11 cellular contexts compared by ENCODE assay signal in the genomic region with DNA sequence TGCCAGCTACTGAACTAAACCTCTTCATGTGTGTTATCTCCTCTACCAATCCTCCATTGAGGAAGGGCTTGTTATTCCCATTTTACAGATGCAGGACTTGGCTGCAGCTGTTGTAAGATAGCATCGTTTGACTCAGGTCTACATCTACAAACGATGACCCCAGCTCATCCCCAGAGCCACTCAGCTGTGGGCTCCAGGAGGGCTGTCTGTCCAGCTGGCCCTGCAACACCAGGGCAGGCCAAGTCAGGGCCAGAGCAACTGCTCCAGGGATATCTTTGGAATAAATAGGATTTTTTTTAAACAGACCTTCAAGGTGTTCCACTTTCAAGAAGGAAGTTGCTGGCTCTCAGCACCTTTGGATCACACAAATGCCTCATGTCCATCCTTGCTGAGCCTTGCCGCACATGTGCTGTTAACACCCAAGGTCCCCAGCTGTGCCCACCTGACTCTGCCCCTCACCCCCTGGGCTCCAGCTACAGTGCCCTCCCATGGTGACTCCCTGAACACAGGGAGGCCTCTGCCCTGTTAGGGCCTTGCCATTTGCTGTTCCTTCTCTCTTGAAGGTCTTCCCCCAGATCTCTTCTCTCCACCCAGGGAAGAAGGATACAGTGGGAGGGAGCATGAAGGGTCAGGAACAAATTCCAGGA.
"Had no signal": no experiment of that assay in that cellular context is flagged by ENCODE, and none has a peak within 500 bp of the region (broad histone marks: within the 10 kb centered on the region; RNA-seq: fewer than 3 reads in every experiment).

No MANE protein-coding gene starts in this region.

- H3K9me3 Mint-ChIP-seq: activated naive CD4-positive, alpha-beta T cell treated with anti-CD3 and anti-CD28 coated beads, Interleukin-2, amount 50 U/mL, for 24 hours; nephron progenitor cell; stimulated activated naive B cell treated with anti-CD40 and anti-IgM and Interleukin-4, amounts not matched to agents 10 μg/mL and 1 μg/mL and 100 μg/mL, for 72 hours had no signal

- H3K4me1 ChIP-seq: adrenal gland, tibial artery, uterus had no signal

- H3K27me3 ChIP-seq: adrenal gland, tibial artery, uterus had no signal

- H3K4me3 ChIP-seq: adrenal gland, tibial artery, uterus had no signal

- H3K27me3 Mint-ChIP-seq: activated naive CD4-positive, alpha-beta T cell treated with anti-CD3 and anti-CD28 coated beads, Interleukin-2, amount 50 U/mL, for 24 hours had no signal

- H3K27ac Mint-ChIP-seq: activated naive CD4-positive, alpha-beta T cell treated with anti-CD3 and anti-CD28 coated beads, Interleukin-2, amount 50 U/mL, for 24 hours; nephron progenitor cell; stimulated activated naive B cell treated with anti-CD40 and anti-IgM and Interleukin-4, amounts not matched to agents 10 μg/mL and 1 μg/mL and 100 μg/mL, for 72 hours had no signal

- H3K36me3 Mint-ChIP-seq: stimulated activated naive B cell treated with anti-CD40 and anti-IgM and Interleukin-4, amounts not matched to agents 10 μg/mL and 1 μg/mL and 100 μg/mL, for 72 hours had no signal

- H3K36me3 ChIP-seq: adrenal gland, uterus had no signal

- DNase-seq: activated CD4-positive, alpha-beta T cell treated with anti-CD3 and anti-CD28 coated beads, Interleukin-2, amount 50 U/mL, for 48 hours; activated CD4-positive, CD25-positive, alpha-beta regulatory T cell treated with anti-CD3 and anti-CD28 coated beads, Interleukin-2, amount 50 U/mL, for 72 hours; hippocampal formation; nephron progenitor cell; stimulated activated CD4-positive, alpha-beta T cell treated with anti-CD3 and anti-CD28 coated beads, Interleukin-12 subunit alpha, Interleukin-12 subunit beta, amount 100 ng/mL, for 4 hours; stimulated activated naive B cell treated with anti-CD40 and anti-IgM and Interleukin-4, amounts not matched to agents 10 μg/mL and 1 μg/mL and 100 μg/mL, for 72 hours; T-helper 9 cell had no signal

- H3K9me3 ChIP-seq: adrenal gland, tibial artery, uterus had no signal

- H3K4me3 Mint-ChIP-seq: activated naive CD4-positive, alpha-beta T cell treated with anti-CD3 and anti-CD28 coated beads, Interleukin-2, amount 50 U/mL, for 24 hours; nephron progenitor cell; stimulated activated naive B cell treated with anti-CD40 and anti-IgM and Interleukin-4, amounts not matched to agents 10 μg/mL and 1 μg/mL and 100 μg/mL, for 72 hours had no signal

- H3K4me1 Mint-ChIP-seq: activated naive CD4-positive, alpha-beta T cell treated with anti-CD3 and anti-CD28 coated beads, Interleukin-2, amount 50 U/mL, for 24 hours; nephron progenitor cell; stimulated activated naive B cell treated with anti-CD40 and anti-IgM and Interleukin-4, amounts not matched to agents 10 μg/mL and 1 μg/mL and 100 μg/mL, for 72 hours had no signal

- H3K27ac ChIP-seq: adrenal gland, tibial artery, uterus had no signal
